1 cellular context compared by ENCODE assay signal in genomic region chr1:37533317-37534093, GRCh38.
TF ChIP-seq lines count a peak whose summit lies in the region.

No MANE protein-coding gene starts in this region.

TF ChIP-seq in endothelial cell of umbilical vein, 7 proteins besides CTCF, POLR2A, EP300 and RAD21:
- TF ChIP-seq MYC (IDR thresholded peaks at IDR 0.05; ENCODE audit: low read depth, low read length): no peak
- no peak for TF ChIP-seq MAX (IDR thresholded peaks at IDR 0.05; ENCODE audit: insufficient read depth, insufficient read length)
- TF ChIP-seq GATA2 (IDR thresholded peaks at IDR 0.05; ENCODE audit: insufficient read depth, insufficient read length, low read depth, low read length): no peak
- no peak for TF ChIP-seq JUN (IDR thresholded peaks at IDR 0.05; ENCODE audit: borderline replicate concordance, insufficient read depth, insufficient read length, low read depth)
- no peak for TF ChIP-seq POLR2AphosphoS5 (IDR thresholded peaks at IDR 0.05; ENCODE audit: insufficient read depth, low read depth, low read length)
